Comparison of ENCODE assay signal across 23 cellular contexts in the genomic region with DNA sequence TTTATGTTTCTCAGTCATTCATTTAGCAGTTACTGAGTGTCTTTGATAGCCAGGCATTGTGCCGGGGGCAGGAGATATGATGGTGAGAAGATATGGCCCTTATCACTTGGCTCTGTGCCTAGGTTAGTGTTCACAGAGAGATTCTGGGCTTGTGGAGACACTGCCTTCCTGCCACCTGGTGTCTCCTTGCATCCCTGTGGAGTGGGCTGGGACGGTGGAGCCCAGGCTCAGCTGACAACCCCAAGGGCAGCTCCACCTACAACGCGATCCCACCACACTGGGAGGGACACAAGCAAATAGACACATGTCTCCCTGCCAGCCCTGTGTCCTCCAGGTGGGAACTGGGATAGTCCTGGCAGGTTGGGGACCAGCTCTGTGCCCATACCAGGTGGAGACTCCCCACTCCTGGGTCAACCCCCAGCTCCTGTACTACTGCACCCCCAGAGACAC. TPM values are rescaled to one million over a fixed set of nuclear protein-coding genes. Genes with fewer than 3 reads are reported as not detected.
A peak's percentile ranks its signal among the peaks of the same experiment; 100 is the strongest.
DNase-seq lines count a peak whose midpoint lies in the region; ATAC-seq, FAIRE-seq and TF ChIP-seq lines count a peak whose summit lies in the region.
"Had no signal": no experiment of that assay in that cellular context is flagged by ENCODE, and none has a peak within 500 bp of the region (broad histone marks: within the 10 kb centered on the region; RNA-seq: fewer than 3 reads in every experiment).

No MANE protein-coding gene starts in this region.

- H3K4me3 ChIP-seq in RWPE2 (ENCODE audit: severe bottlenecking) (no peak overlapping the region), small intestine (ENCODE audit: low read depth in 1 of 2, low read length in 2 of 2) (no peak overlapping the region)
- H3K4me3 ChIP-seq: left lung, smooth muscle cell had no signal

- H3K9me3 ChIP-seq in RWPE2 (ENCODE audit: severe bottlenecking), result no peaks in the 10 kb centered on the region
- H3K9me3 ChIP-seq in small intestine (ENCODE audit: control insufficient read depth, low read depth), result no peaks in the 10 kb centered on the region
- H3K9me3 ChIP-seq: left lung had no signal

- H3K4me1 ChIP-seq in RWPE2 (ENCODE audit: insufficient read depth, poor library complexity, severe bottlenecking) (peaks cover 24% of the 10 kb centered on the region), foreskin keratinocyte (peaks cover 32% of the 10 kb centered on the region), small intestine (ENCODE audit: control insufficient read depth in 2 of 2, insufficient read depth in 1 of 2, low read depth in 1 of 2, low read length in 1 of 2) (no peaks in the 10 kb centered on the region)

- peak; percentile 43 for DNase-seq in NCI-H2029 treated with DMSO at 0.1 percent for 48 hours (lab: John Stamatoyannopoulos, UW)
- DNase-seq in RWPE2 (ENCODE audit: low spot score), result peak; percentile 63
- no peak for DNase-seq in foreskin keratinocyte
- DNase-seq in small intestine, result peak; percentile 83
- DNase-seq in activated gamma-delta T cell (lab: John Stamatoyannopoulos, UW), result no peak
- no peak for DNase-seq in RPMI8226
- no peak for DNase-seq in iPS-NIHi11 (ENCODE audit: low spot score)
- DNase-seq in NCI-H510A (lab: John Stamatoyannopoulos, UW), result no peak
- DNase-seq: activated CD8-positive, alpha-beta T cell treated with anti-CD3 and anti-CD28 coated beads, Interleukin-2, amount 10 ng/mL, durations not matched to agents 7 days and 5 days; activated T-cell treated with anti-CD3 and anti-CD28 coated beads, Interleukin-2, amount 50 U/mL, for 4 hours; AML-193; DND-41; effector memory CD8-positive, alpha-beta T cell; glutamatergic neuron; IMR-90; left lung; midbrain; NCI-H1436; NCI-H2171; stimulated activated CD4-positive, alpha-beta T cell treated with anti-CD3 and anti-CD28 coated beads, Interleukin-4, amount 100 ng/mL, for 4 hours had no signal

- ATAC-seq in RWPE2 (ENCODE audit: low read depth), result no peak
- no peak for ATAC-seq in foreskin keratinocyte
- ATAC-seq: activated CD4-positive, CD25-positive, alpha-beta regulatory T cell treated with anti-CD3 and anti-CD28 coated beads, Interleukin-2, amount 50 U/mL, for 24 hours; activated CD8-positive, alpha-beta T cell treated with anti-CD3 and anti-CD28 coated beads, Interleukin-2, amount 10 ng/mL, durations not matched to agents 7 days and 5 days; activated T-cell treated with anti-CD3 and anti-CD28 coated beads, Interleukin-2, amount 50 U/mL, for 4 hours; effector memory CD8-positive, alpha-beta T cell; left lung had no signal

- no peak for FAIRE-seq in small intestine (lab: Jason Lieb, UNC)
- FAIRE-seq: urothelium cell line had no signal

- no peaks in the 10 kb centered on the region for H3K27me3 ChIP-seq in RWPE2 (ENCODE audit: insufficient read depth, poor library complexity, severe bottlenecking)
- H3K27me3 ChIP-seq in foreskin keratinocyte, result no peaks in the 10 kb centered on the region
- no peaks in the 10 kb centered on the region for H3K27me3 ChIP-seq in small intestine (ENCODE audit: control insufficient read depth in 2 of 2, insufficient read depth in 2 of 2, low read length in 2 of 2)
- H3K27me3 ChIP-seq: left lung had no signal

- no peak overlapping the region for H3K27ac ChIP-seq in RWPE2 (ENCODE audit: poor library complexity, severe bottlenecking)
- H3K27ac ChIP-seq in foreskin keratinocyte, result no peak overlapping the region
- no peak overlapping the region for H3K27ac ChIP-seq in small intestine (ENCODE audit: low read depth in 1 of 2, low read length in 1 of 2)
- H3K27ac ChIP-seq: left lung had no signal

- TF ChIP-seq CTCF in RWPE2 (IDR thresholded peaks at IDR 0.05; ENCODE audit: poor library complexity, severe bottlenecking) (no peak), foreskin keratinocyte (conservative IDR thresholded peaks at IDR 0.05) (peak; percentile 17)

- WGBS in small intestine, 3 donors, result 16 to 53% (median 44%) methylated on average over 4 of the region's 4 CpGs

- H3K36me3 ChIP-seq in RWPE2 (ENCODE audit: low read depth) (no peaks in the 10 kb centered on the region), small intestine (ENCODE audit: control insufficient read depth in 2 of 2, insufficient read depth in 2 of 2, low read length in 2 of 2) (no peaks in the 10 kb centered on the region)
- H3K36me3 ChIP-seq: left lung had no signal

RNA-seq across cellular contexts. Expression of gene VEGFA, which starts 30.3 kb away (rescaled TPM):
- 88.6 and 89.7 TPM in 2 replicates for total RNA-seq in foreskin keratinocyte
- 42.5 and 48.3 TPM in 2 replicates for polyA plus RNA-seq in foreskin keratinocyte
- 100 to 1,000 TPM; 100 to 144 (median 107) TPM for polyA plus RNA-seq in small intestine

RNA-seq across cellular contexts. Expression of gene MRPS18A, which starts 52.1 kb away (rescaled TPM):
- 68.5 and 68.6 TPM in 2 replicates for total RNA-seq in foreskin keratinocyte
- polyA plus RNA-seq in foreskin keratinocyte, result 88.8 and 92.9 TPM in 2 replicates
- polyA plus RNA-seq in small intestine, result 100 to 1,000 TPM in 1 of 3 donors, 10 to 100 TPM in 2; 63.7 to 107 (median 66.5) TPM

Comparison
In these comparisons a context has a peak if more than half of its experiments do, and no peak if none do; other contexts are left out.
1. DNase-seq: peak in NCI-H2029 treated with DMSO at 0.1 percent for 48 hours (single experiment), RWPE2 (single experiment) and small intestine (single experiment); none in foreskin keratinocyte (0 of 2), activated gamma-delta T cell (single experiment), RPMI8226 (single experiment), iPS-NIHi11 (single experiment) and NCI-H510A (single experiment).